ENCODE assay signal across 8 cellular contexts in genomic region chr1:18948048-18948912, GRCh38. TPM values are rescaled to one million over a fixed set of nuclear protein-coding genes. Genes with fewer than 3 reads are reported as not detected.
DNase-seq lines count a peak whose midpoint lies in the region; ATAC-seq and TF ChIP-seq lines count a peak whose summit lies in the region.

No MANE protein-coding gene starts in this region.

- peak overlapping the region; percentile 57 for H3K4me3 ChIP-seq in Loucy (ENCODE audit: low read length, poor library complexity, severe bottlenecking)
- H3K4me3 ChIP-seq in gastroesophageal sphincter = no peak overlapping the region

- no peak overlapping the region for H2AFZ ChIP-seq in Loucy (ENCODE audit: low read length)

- peaks cover 86% of the 10 kb centered on the region for H3K4me1 ChIP-seq in Loucy (ENCODE audit: insufficient read depth, low read length, poor library complexity, severe bottlenecking)
- peaks cover 0 to 100% (median 67%) of the 10 kb centered on the region in 3 donors for H3K4me1 ChIP-seq in gastroesophageal sphincter

- H3K4me2 ChIP-seq in Loucy (ENCODE audit: low read depth, low read length, poor library complexity, severe bottlenecking) = peak overlapping the region; percentile 81

- 57 to 58% methylated on average over 8 of the region's 15 CpGs for WGBS in gastroesophageal sphincter (ENCODE audit: low coverage in 1 of 2), 2 donors

- ATAC-seq in gastroesophageal sphincter (peak; percentile 30), GM18868 (IDR thresholded peaks at IDR 0.05; ENCODE audit: unreplicated experiment) (no peak)

- H3K27me3 ChIP-seq in Loucy (ENCODE audit: insufficient read depth, low read length, poor library complexity, severe bottlenecking) = no peaks in the 10 kb centered on the region
- no peaks in the 10 kb centered on the region for H3K27me3 ChIP-seq in gastroesophageal sphincter

- peak overlapping the region; percentile 82 to 97 (median 92) for H3K27ac ChIP-seq in gastroesophageal sphincter

- H3K79me2 ChIP-seq in Loucy (ENCODE audit: insufficient read depth, low read length) = peaks cover 95% of the 10 kb centered on the region

- no peak for TF ChIP-seq POLR2A in gastroesophageal sphincter (IDR thresholded peaks at IDR 0.05)

- H3F3A ChIP-seq in Loucy (ENCODE audit: low read depth) = 0 out of 2 replicates have a peak, but pooled peaks cover 5% of the 10 kb centered on the region

- H4K20me1 ChIP-seq in Loucy (ENCODE audit: insufficient read depth, low read length, poor library complexity, severe bottlenecking) = peaks cover 20% of the 10 kb centered on the region

- H3K36me3 ChIP-seq in Loucy (ENCODE audit: insufficient read depth, low read length) (no peaks in the 10 kb centered on the region), gastroesophageal sphincter (no peaks in the 10 kb centered on the region)

- no peak for TF ChIP-seq EP300 in gastroesophageal sphincter (IDR thresholded peaks at IDR 0.05)

- peak overlapping the region; percentile 66 for H3K9ac ChIP-seq in Loucy (ENCODE audit: low read depth, low read length, poor library complexity, severe bottlenecking)

- H3K9me3 ChIP-seq in Loucy (ENCODE audit: insufficient read depth, low read depth, low read length) (no peaks in the 10 kb centered on the region), gastroesophageal sphincter (no peaks in the 10 kb centered on the region)

- DNase-seq in activated T-cell treated with anti-CD3 and anti-CD28 coated beads, Interleukin-2, amount 50 U/mL, for 48 hours = peak; percentile 71 to 73
- DNase-seq in stimulated activated CD8-positive, alpha-beta memory T cell treated with anti-CD3 and anti-CD28 coated beads, Interleukin-15, amount 100 ng/mL, for 4 hours (ENCODE audit: low read depth in 2 of 2) = peak; percentile 36
- no peak for DNase-seq in SKM-1 (lab: John Stamatoyannopoulos, UW; ENCODE audit: unreplicated experiment)
- DNase-seq in superior temporal gyrus (ENCODE audit: extremely low spot score) = no peak
- DNase-seq in RPMI8226 = no peak

- TF ChIP-seq CTCF in Loucy (conservative IDR thresholded peaks at IDR 0.05; ENCODE audit: low read length) (no peak), gastroesophageal sphincter (IDR thresholded peaks at IDR 0.05) (no peak)

- no peaks in the 10 kb centered on the region for H3K9me2 ChIP-seq in Loucy (replicated peaks; ENCODE audit: low read depth, low read length)

RNA-seq across cellular contexts. Expression of gene IFFO2, which starts 8.2 kb away (rescaled TPM):
- total RNA-seq in gastroesophageal sphincter = 10 to 100 TPM in 3 of 4 donors, 1 to 10 TPM in 1; 9.3 to 18.4 (median 12.7) TPM

RNA-seq across cellular contexts. Expression of gene ALDH4A1, which starts 45.9 kb away (rescaled TPM):
- total RNA-seq in gastroesophageal sphincter = 10 to 100 TPM; 19.9 to 24.8 (median 22.5) TPM

Comparison
In these comparisons a context has a peak if more than half of its experiments do, and no peak if none do; other contexts are left out.
1. DNase-seq: peak in activated T-cell treated with anti-CD3 and anti-CD28 coated beads, Interleukin-2, amount 50 U/mL, for 48 hours (2 of 2) and stimulated activated CD8-positive, alpha-beta memory T cell treated with anti-CD3 and anti-CD28 coated beads, Interleukin-15, amount 100 ng/mL, for 4 hours (2 of 2); none in SKM-1 (single experiment), superior temporal gyrus (single experiment) and RPMI8226 (single experiment).